Comparison of ENCODE assay signal across 8 cellular contexts in genomic region chr2:9556121-9556869, GRCh38. TPM values are rescaled to one million over a fixed set of nuclear protein-coding genes. Genes with fewer than 3 reads are reported as not detected.
DNase-seq lines count a peak whose midpoint lies in the region; ATAC-seq and TF ChIP-seq lines count a peak whose summit lies in the region.

No MANE protein-coding gene starts in this region.

- TF ChIP-seq RAD21 in IMR-90 (IDR thresholded peaks at IDR 0.05; ENCODE audit: low read length): no peak; the same call in 1 of the 2 replicates

- H4K91ac ChIP-seq in IMR-90 (ENCODE audit: insufficient read depth, low read depth, low read length): peak overlapping the region; percentile 91

- peak overlapping the region; percentile 89 for H3K56ac ChIP-seq in IMR-90 (ENCODE audit: extremely low read depth, insufficient read depth, low read length)

- peak overlapping the region; percentile 85 for H3K23ac ChIP-seq in IMR-90 (ENCODE audit: low read depth, low read length)

- peak overlapping the region; percentile 98 for H3K4me3 Mint-ChIP-seq in Calu3 (ENCODE audit: low read depth, unreplicated experiment)
- peak overlapping the region; percentile 99 for H3K4me3 Mint-ChIP-seq in activated T-cell treated with anti-CD3 and anti-CD28 coated beads, Interleukin-2, amount 50 U/mL, for 4 hours

- H3K27me3 ChIP-seq in IMR-90 (ENCODE audit: control insufficient read depth, insufficient read depth, low read length) (no peaks in the 10 kb centered on the region), heart left ventricle (no peaks in the 10 kb centered on the region)

- no peak for TF ChIP-seq CTCF in Calu3 (IDR thresholded peaks at IDR 0.05; ENCODE audit: unreplicated experiment)
- TF ChIP-seq CTCF in IMR-90 (conservative IDR thresholded peaks at IDR 0.05; ENCODE audit: low read depth, low read length): no peak
- no peak for TF ChIP-seq CTCF in heart left ventricle (IDR thresholded peaks at IDR 0.05)
- TF ChIP-seq CTCF in retinal pigment epithelial cell (conservative IDR thresholded peaks at IDR 0.05; ENCODE audit: low read depth, low read length): no peak

- H3K18ac ChIP-seq in IMR-90 (ENCODE audit: low read depth, low read length): peak overlapping the region; percentile 94

- peak overlapping the region; percentile 68 for H2AK5ac ChIP-seq in IMR-90 (ENCODE audit: low read depth, low read length)

- ATAC-seq in GM21526 (IDR thresholded peaks at IDR 0.05; ENCODE audit: low FRiP score, unreplicated experiment) (peak; percentile 20), IMR-90 (ENCODE audit: low read depth) (peak; percentile 6), heart left ventricle (peak; percentile 26 to 72 (median 57))
- ATAC-seq in activated T-cell treated with anti-CD3 and anti-CD28 coated beads, Interleukin-2, amount 50 U/mL, for 4 hours: peak in 1 of 2 donors; percentile 3

- no peaks in the 10 kb centered on the region for H3K27me3 Mint-ChIP-seq in Calu3 (ENCODE audit: unreplicated experiment)
- no peaks in the 10 kb centered on the region for H3K27me3 Mint-ChIP-seq in activated T-cell treated with anti-CD3 and anti-CD28 coated beads, Interleukin-2, amount 50 U/mL, for 4 hours (ENCODE audit: low read depth)

- BruUV-seq in Calu3 (replicated peaks; lab: Mats Ljungman, UMichigan) (no TSS peak), IMR-90 (replicated peaks; lab: Mats Ljungman, UMichigan) (no TSS peak)

- no peaks in the 10 kb centered on the region for H3K9me3 Mint-ChIP-seq in Calu3 (ENCODE audit: low read depth, unreplicated experiment)
- no peaks in the 10 kb centered on the region for H3K9me3 Mint-ChIP-seq in activated T-cell treated with anti-CD3 and anti-CD28 coated beads, Interleukin-2, amount 50 U/mL, for 4 hours

- CTCF ChIA-PET in Calu3 (lab: Charles Lee) (interaction anchor here (0.6 to 1.8 kb wide), 6 partner anchors 9 to 287 kb away, joined by 3 to 6 read pairs (median 4); partner anchors contain the start of gene TAF1B), IMR-90 (lab: Yijun Ruan, JAX) (interaction anchor here (0.6 kb wide), 1 partner anchor 348 kb away, joined by 3 read pairs; no protein-coding TSS in a partner anchor)

- no peaks in the 10 kb centered on the region for H3K9me3 ChIP-seq in IMR-90 (ENCODE audit: control insufficient read depth, insufficient read depth, low read length)
- no peaks in the 10 kb centered on the region for H3K9me3 ChIP-seq in heart left ventricle

- dilution Hi-C loops in IMR-90 (cut with HindIII; ENCODE audit: low sequenced_read_pairs, unreplicated experiment): no loop called here

- WGBS in IMR-90 (ENCODE audit: extremely low coverage in 2 of 2, insufficient read length in 1 of 2), 2 experiments: no CpG with 5 or more reads among the region's 35 CpGs
- WGBS in heart left ventricle, 4 donors: 2 to 11% (median 3%) methylated on average over 7 to 35 of the region's 35 CpGs

- POLR2A ChIA-PET in IMR-90 (lab: Charles Lee; ENCODE audit: unreplicated experiment): interaction anchor here (0.6 to 1.4 kb wide), 3 partner anchors 9 to 75 kb away, joined by 3 to 5 read pairs (median 3); partner anchors contain the start of gene YWHAQ

- peak overlapping the region; percentile 92 for H2BK5ac ChIP-seq in IMR-90 (ENCODE audit: low read depth, low read length, poor library complexity, severe bottlenecking)

- H3K79me1 ChIP-seq in IMR-90 (ENCODE audit: low read depth in 1 of 2, low read length in 2 of 2): peaks cover 5 to 36% of the 10 kb centered on the region in 2 experiments; a peak in 3 of 4 replicates

- H2BK15ac ChIP-seq in IMR-90 (ENCODE audit: low read depth, low read length): peak overlapping the region; percentile 81; the same call in 1 of the 3 replicates

- in situ Hi-C loops in IMR-90 (cut with MboI; ENCODE audit: low sequenced_read_pairs): no loop called here

- TF ChIP-seq POLR2A in IMR-90 (IDR thresholded peaks at IDR 0.05; ENCODE audit: low read depth, low read length): 0 out of 2 replicates have a peak, but pooled peaks have one; percentile 10
- no peak for TF ChIP-seq POLR2A in heart left ventricle (IDR thresholded peaks at IDR 0.05)

- H3K4me3 ChIP-seq in IMR-90 (ENCODE audit: insufficient read depth, low read depth, low read length) (peak overlapping the region; percentile 65), heart left ventricle (peak overlapping the region; percentile 53 to 98 (median 90)), retinal pigment epithelial cell (ENCODE audit: low read length) (peak overlapping the region; percentile 72)

- H4K5ac ChIP-seq in IMR-90 (ENCODE audit: low read depth, low read length): peak overlapping the region; percentile 99

- peak overlapping the region; percentile 99 for H3K4me2 ChIP-seq in IMR-90 (ENCODE audit: low read depth, low read length)

- peak overlapping the region; percentile 92 for H2AFZ ChIP-seq in IMR-90 (replicated peaks; ENCODE audit: low read length, poor library complexity)

- peaks cover 30% of the 10 kb centered on the region for H3K4me1 Mint-ChIP-seq in Calu3 (ENCODE audit: low read depth, unreplicated experiment)
- H3K4me1 Mint-ChIP-seq in activated T-cell treated with anti-CD3 and anti-CD28 coated beads, Interleukin-2, amount 50 U/mL, for 4 hours (ENCODE audit: low read depth): peaks cover 43% of the 10 kb centered on the region

- H3K4me1 ChIP-seq in IMR-90 (ENCODE audit: control insufficient read depth, insufficient read depth, low read length) (peaks cover 4% of the 10 kb centered on the region), heart left ventricle (peaks cover 11 to 54% (median 37%) of the 10 kb centered on the region in 12 donors)

- H3K36me3 Mint-ChIP-seq in Calu3 (ENCODE audit: insufficient read depth, unreplicated experiment): peaks cover 50% of the 10 kb centered on the region
- H3K36me3 Mint-ChIP-seq in activated T-cell treated with anti-CD3 and anti-CD28 coated beads, Interleukin-2, amount 50 U/mL, for 4 hours (ENCODE audit: insufficient read depth): peaks cover 5% of the 10 kb centered on the region

- H3K27ac ChIP-seq in IMR-90 (ENCODE audit: insufficient read depth, low read length) (peak overlapping the region; percentile 97), heart left ventricle (peak overlapping the region; percentile 98 to 100 (median 99))

- H4K8ac ChIP-seq in IMR-90 (ENCODE audit: low read depth in 2 of 2, low read length in 2 of 2): peak overlapping the region; percentile 92 to 97

- peak overlapping the region; percentile 97 for H2AK9ac ChIP-seq in IMR-90 (replicated peaks; ENCODE audit: low read depth, low read length, poor library complexity)

- intact Hi-C loops in Calu3 (cut with micrococcal nuclease; ENCODE audit: unreplicated experiment) (no loop called here), IMR-90 (cut with micrococcal nuclease) (loop anchor here (2.0 to 5.0 kb wide), 2 partner anchors 75 to 396 kb away; partner anchors contain the start of genes GRHL1 and YWHAQ), heart left ventricle (cut with DNase I) (loop anchor here in 7 of 10 donors (5.0 to 10.0 kb wide), 7 partner anchors 51 to 209 kb away; partner anchors contain the start of gene YWHAQ (in 4 of the 7))

- peak overlapping the region; percentile 90 for H3K4ac ChIP-seq in IMR-90 (ENCODE audit: low read depth, low read length)

- H2BK20ac ChIP-seq in IMR-90 (ENCODE audit: low read depth, low read length): no peak overlapping the region

- peaks cover 19% of the 10 kb centered on the region; the same call in 1 of the 2 replicates for H4K20me1 ChIP-seq in IMR-90 (ENCODE audit: insufficient read depth, low read length)

- peak overlapping the region; percentile 63 for H2BK120ac ChIP-seq in IMR-90 (ENCODE audit: low read depth, low read length)

- H3K27ac Mint-ChIP-seq in Calu3 (ENCODE audit: unreplicated experiment): peak overlapping the region; percentile 95

- peak overlapping the region; percentile 81 for H3K14ac ChIP-seq in IMR-90 (replicated peaks; ENCODE audit: low read depth, low read length)

- H3K9me1 ChIP-seq in IMR-90 (ENCODE audit: insufficient read depth, low read length): peaks cover 3% of the 10 kb centered on the region; the same call in 1 of the 2 replicates

- peak overlapping the region; percentile 100 for H3K9ac ChIP-seq in IMR-90 (ENCODE audit: low read depth, low read length)

- peaks cover 2% of the 10 kb centered on the region; the same call in 1 of the 2 replicates for H3K36me3 ChIP-seq in IMR-90 (ENCODE audit: control insufficient read depth, insufficient read depth, low read length)
- no peaks in the 10 kb centered on the region for H3K36me3 ChIP-seq in heart left ventricle

- DNase-seq in Calu3: no peak
- DNase-seq in IMR-90: peak; percentile 22
- DNase-seq in activated T-cell treated with anti-CD3 and anti-CD28 coated beads, Interleukin-2, amount 50 U/mL, for 4 hours: no peak
- DNase-seq in heart left ventricle: no peak
- DNase-seq in retinal pigment epithelial cell (ENCODE audit: low read depth): no peak
- no peak for DNase-seq in NK-92 treated with Interleukin-12 subunit alpha and Interleukin-12 subunit beta, amount 100 ng/mL, for 24 hours (lab: John Stamatoyannopoulos, UW)
- DNase-seq in activated CD4-positive, CD25-positive, alpha-beta regulatory T cell (lab: John Stamatoyannopoulos, UW): no peak

TF ChIP-seq in IMR-90, 13 proteins besides CTCF, POLR2A, EP300 and RAD21:
- TF ChIP-seq CEBPB (IDR thresholded peaks at IDR 0.05; ENCODE audit: low read depth, low read length): peak; percentile 70
- TF ChIP-seq CHD1 (IDR thresholded peaks at IDR 0.05; ENCODE audit: low read depth, low read length): peak; percentile 79; the same call in 1 of the 2 replicates
- no peak for TF ChIP-seq RFX5 (IDR thresholded peaks at IDR 0.05; ENCODE audit: low read depth, low read length)
TF ChIP-seq in IMR-90: peak in this region for 2.

RNA-seq across cellular contexts. Expression of gene ADAM17, which starts 0.7 kb away (rescaled TPM):
- total RNA-seq in Calu3 (2022) (53.5 and 54.2 TPM in 2 replicates), IMR-90 (2012; rRNA removed) (34.4 and 46.4 TPM in 2 replicates), heart left ventricle (10 to 100 TPM in 8 of 9 donors, 1 to 10 TPM in 1; 8.9 to 22.4 (median 15.1) TPM)
- polyA plus RNA-seq in IMR-90 (2012; rRNA removed) (8.8 and 9.6 TPM in 2 replicates), heart left ventricle (10 to 100 TPM in 1 of 2 donors, 1 to 10 TPM in 1; 6.5 to 12.1 TPM)
- polyA plus RNA-seq in IMR-90 (2012; cell fraction: cytosol; rRNA removed): 3.3 and 3.7 TPM in 2 replicates
- 6.7 and 21.4 TPM in 2 replicates for polyA plus RNA-seq in IMR-90 (2012; cell fraction: nucleus; rRNA removed; ENCODE audit: low replicate concordance)
- total RNA-seq in activated T-cell treated with anti-CD3 and anti-CD28 coated beads, Interleukin-2, amount 50 U/mL, for 4 hours: 10 to 100 TPM; 19.6 to 42.0 (median 21.6) TPM
